ENCODE assay signal across 12 cellular contexts in the genomic region with DNA sequence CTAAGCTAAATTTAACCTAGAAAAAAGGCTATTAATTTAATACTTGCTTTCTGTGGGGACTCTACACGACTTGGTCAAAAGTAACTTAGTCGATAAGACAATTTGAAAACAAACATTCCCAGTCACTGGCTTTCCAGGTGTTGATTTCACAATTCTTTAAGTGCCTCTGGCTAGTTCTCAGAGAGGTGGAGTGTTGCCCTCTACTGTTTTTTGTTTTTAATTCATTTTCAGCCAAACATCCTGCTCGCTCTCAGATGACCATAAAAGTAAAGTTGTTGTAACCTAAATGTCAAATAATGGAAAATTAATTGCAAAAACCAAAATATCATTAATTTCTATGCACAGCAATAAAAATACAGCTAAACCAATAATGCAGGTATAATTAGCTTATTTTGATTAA.
DNase-seq lines count a peak whose midpoint lies in the region; ATAC-seq and TF ChIP-seq lines count a peak whose summit lies in the region.
"Had no signal": no experiment of that assay in that cellular context is flagged by ENCODE, and none has a peak within 500 bp of the region (broad histone marks: within the 10 kb centered on the region; RNA-seq: fewer than 3 reads in every experiment).

No MANE protein-coding gene starts in this region.

- POLR2A ChIA-PET in T-cell (lab: Charles Lee): no interaction called here

- no peaks in the 10 kb centered on the region for H3K27me3 ChIP-seq in ascending aorta

- TF ChIP-seq CTCF in epithelial cell of esophagus (IDR thresholded peaks at IDR 0.05; ENCODE audit: insufficient read depth, low read depth, low read length, missing control alignments): peak; percentile 54
- TF ChIP-seq CTCF in ascending aorta (IDR thresholded peaks at IDR 0.05): no peak

- H3K4me1 ChIP-seq in ascending aorta: no peaks in the 10 kb centered on the region

- H3K9me3 ChIP-seq in ascending aorta: no peaks in the 10 kb centered on the region

- no peak overlapping the region for H3K27ac Mint-ChIP-seq in stimulated activated naive B cell treated with anti-CD40 and anti-IgM and Interleukin-4, amounts not matched to agents 10 μg/mL and 1 μg/mL and 100 μg/mL, for 72 hours
- H3K27ac Mint-ChIP-seq in T-cell: no peak overlapping the region

- H3K9me3 Mint-ChIP-seq in stimulated activated naive B cell treated with anti-CD40 and anti-IgM and Interleukin-4, amounts not matched to agents 10 μg/mL and 1 μg/mL and 100 μg/mL, for 72 hours: no peaks in the 10 kb centered on the region
- no peaks in the 10 kb centered on the region for H3K9me3 Mint-ChIP-seq in T-cell

- peaks cover 0 to 6% of the 10 kb centered on the region in 2 donors for H3K27me3 Mint-ChIP-seq in stimulated activated naive B cell treated with anti-CD40 and anti-IgM and Interleukin-4, amounts not matched to agents 10 μg/mL and 1 μg/mL and 100 μg/mL, for 72 hours
- H3K27me3 Mint-ChIP-seq in T-cell: no peaks in the 10 kb centered on the region

- DNase-seq in NCI-H1092 treated with DMSO at 0.1 percent for 48 hours (lab: John Stamatoyannopoulos, UW): peak; percentile 11
- no peak for DNase-seq in NCI-H1092 (lab: John Stamatoyannopoulos, UW)
- DNase-seq in NCI-H774 (lab: John Stamatoyannopoulos, UW): peak; percentile 6
- DNase-seq in epithelial cell of esophagus (ENCODE audit: low read depth): peak; percentile 72
- peak; percentile 29 for DNase-seq in pons (ENCODE audit: low spot score)
- no peak for DNase-seq in ascending aorta (ENCODE audit: low spot score in 2 of 2)
- no peak for DNase-seq in stimulated activated naive B cell treated with anti-CD40 and anti-IgM and Interleukin-4, amounts not matched to agents 10 μg/mL and 1 μg/mL and 100 μg/mL, for 72 hours
- DNase-seq in T-cell: no peak
- DNase-seq: activated T-cell treated with anti-CD3 and anti-CD28 coated beads, Interleukin-2, amount 50 U/mL, for 48 hours; NCI-H1694; RPMI8226; stimulated activated CD4-positive, alpha-beta T cell treated with anti-CD3 and anti-CD28 coated beads, Interleukin-4, amount 100 ng/mL, for 4 hours had no signal

- ATAC-seq in stimulated activated naive B cell treated with anti-CD40 and anti-IgM and Interleukin-4, amounts not matched to agents 10 μg/mL and 1 μg/mL and 100 μg/mL, for 72 hours (replicated peaks): no peak
- ATAC-seq in T-cell (replicated peaks in 1 of 4): no peak

- H3K27ac ChIP-seq in ascending aorta: no peak overlapping the region

- H3K4me3 ChIP-seq in epithelial cell of esophagus (ENCODE audit: low read length): no peak overlapping the region
- H3K4me3 ChIP-seq in ascending aorta: no peak overlapping the region

- peaks cover 27 to 56% of the 10 kb centered on the region in 2 donors for H3K36me3 ChIP-seq in ascending aorta

- CTCF ChIA-PET in T-cell (lab: Charles Lee): interaction anchor here in 1 of 2 donors (0.7 to 1.9 kb wide), 5 partner anchors 8 to 111 kb away, joined by 3 to 5 read pairs (median 4); no protein-coding TSS in a partner anchor

- intact Hi-C loops in ascending aorta (cut with DNase I): no loop called here

- peaks cover 0 to 6% of the 10 kb centered on the region in 2 donors for H3K4me1 Mint-ChIP-seq in stimulated activated naive B cell treated with anti-CD40 and anti-IgM and Interleukin-4, amounts not matched to agents 10 μg/mL and 1 μg/mL and 100 μg/mL, for 72 hours
- peaks cover 0 to 4% (median 0%) of the 10 kb centered on the region in 3 donors for H3K4me1 Mint-ChIP-seq in T-cell

- no peak overlapping the region for H3K4me3 Mint-ChIP-seq in stimulated activated naive B cell treated with anti-CD40 and anti-IgM and Interleukin-4, amounts not matched to agents 10 μg/mL and 1 μg/mL and 100 μg/mL, for 72 hours
- no peak overlapping the region for H3K4me3 Mint-ChIP-seq in T-cell

- peaks cover 0 to 10% of the 10 kb centered on the region in 2 donors for H3K36me3 Mint-ChIP-seq in stimulated activated naive B cell treated with anti-CD40 and anti-IgM and Interleukin-4, amounts not matched to agents 10 μg/mL and 1 μg/mL and 100 μg/mL, for 72 hours
- H3K36me3 Mint-ChIP-seq in T-cell: peaks cover 14% of the 10 kb centered on the region

Comparison
In these comparisons a context has a peak if more than half of its experiments do, and no peak if none do; other contexts are left out.
1. DNase-seq: peak in NCI-H1092 treated with DMSO at 0.1 percent for 48 hours (single experiment), NCI-H774 (single experiment), epithelial cell of esophagus (single experiment) and pons (single experiment); none in NCI-H1092 (single experiment), ascending aorta (0 of 2), stimulated activated naive B cell treated with anti-CD40 and anti-IgM and Interleukin-4, amounts not matched to agents 10 μg/mL and 1 μg/mL and 100 μg/mL, for 72 hours (single experiment) and T-cell (0 of 34).